ENCODE assay signal across 1 cellular context in genomic region chr1:7095343-7095964, GRCh38.
A peak's percentile ranks its signal among the peaks of the same experiment; 100 is the strongest.
TF ChIP-seq lines count a peak whose summit lies in the region.

No MANE protein-coding gene starts in this region.

TF ChIP-seq in liver, 16 proteins besides CTCF, POLR2A, EP300 and RAD21 (continued from another document):
- TF ChIP-seq ZBTB33 (IDR thresholded peaks at IDR 0.05): no peak
- peak in 1 of 2 donors; percentile 75 for TF ChIP-seq RXRA (IDR thresholded peaks at IDR 0.05)
- peak in 1 of 2 donors; percentile 70 for TF ChIP-seq JUND (IDR thresholded peaks at IDR 0.05)
- peak; percentile 12 for TF ChIP-seq SP1 (IDR thresholded peaks at IDR 0.05)
- TF ChIP-seq, protein P1, sequence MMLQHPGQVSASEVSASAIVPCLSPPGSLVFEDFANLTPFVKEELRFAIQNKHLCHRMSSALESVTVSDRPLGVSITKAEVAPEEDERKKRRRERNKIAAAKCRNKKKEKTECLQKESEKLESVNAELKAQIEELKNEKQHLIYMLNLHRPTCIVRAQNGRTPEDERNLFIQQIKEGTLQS (IDR thresholded peaks at IDR 0.05): no peak
